ENCODE assay signal across 1 cellular context in genomic region chr14:77111021-77111420, GRCh38.
TF ChIP-seq lines count a peak whose summit lies in the region.

No MANE protein-coding gene starts in this region.

TF ChIP-seq in Ishikawa, 13 proteins besides CTCF, POLR2A, EP300 and RAD21 (continued from another document):
- TF ChIP-seq REST (IDR thresholded peaks at IDR 0.05; ENCODE audit: low read depth), result no peak
- peak; percentile 53; the same call in 1 of the 2 replicates for TF ChIP-seq MAX (IDR thresholded peaks at IDR 0.05)
- peak; percentile 83 for TF ChIP-seq TEAD4 (IDR thresholded peaks at IDR 0.05)
- peak; percentile 79 for TF ChIP-seq TCF12 (IDR thresholded peaks at IDR 0.05; ENCODE audit: low read depth)
- TF ChIP-seq EGR1 (IDR thresholded peaks at IDR 0.05), result peak; percentile 68; the same call in 1 of the 2 replicates
